8 cellular contexts compared by ENCODE assay signal in genomic region chr1:162790303-162790984, GRCh38. TPM values are rescaled to one million over a fixed set of nuclear protein-coding genes. Genes with fewer than 3 reads are reported as not detected.
DNase-seq lines count a peak whose midpoint lies in the region; ATAC-seq and TF ChIP-seq lines count a peak whose summit lies in the region.
"Not testable (repeated sequence)": the region's sequence is repeated elsewhere in the genome, so short reads cannot be mapped to it uniquely, and the experiment has no call there.

A gene with protein sequence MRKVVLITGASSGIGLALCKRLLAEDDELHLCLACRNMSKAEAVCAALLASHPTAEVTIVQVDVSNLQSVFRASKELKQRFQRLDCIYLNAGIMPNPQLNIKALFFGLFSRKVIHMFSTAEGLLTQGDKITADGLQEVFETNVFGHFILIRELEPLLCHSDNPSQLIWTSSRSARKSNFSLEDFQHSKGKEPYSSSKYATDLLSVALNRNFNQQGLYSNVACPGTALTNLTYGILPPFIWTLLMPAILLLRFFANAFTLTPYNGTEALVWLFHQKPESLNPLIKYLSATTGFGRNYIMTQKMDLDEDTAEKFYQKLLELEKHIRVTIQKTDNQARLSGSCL (plus strand): TSS chr1:162790702. CDS start chr1:162790801, 99 bp downstream.

- intact Hi-C loops in A673 (cut with micrococcal nuclease; ENCODE audit: unreplicated experiment) = loop anchor here (10.0 kb wide), 1 partner anchor 736 kb away; no protein-coding TSS in a partner anchor
- intact Hi-C loops in MCF 10A (cut with micrococcal nuclease) = not testable (repeated sequence)

- H3K27me3 Mint-ChIP-seq in MCF 10A (ENCODE audit: insufficient read depth, unreplicated experiment) = not testable (repeated sequence)

- ATAC-seq in GM18873 (IDR thresholded peaks at IDR 0.05; ENCODE audit: low FRiP score, unreplicated experiment) (peak; percentile 99), HG03135 (IDR thresholded peaks at IDR 0.05; ENCODE audit: unreplicated experiment) (peak; percentile 99)

- H3K9me3 Mint-ChIP-seq in MCF 10A (ENCODE audit: unreplicated experiment) = not testable (repeated sequence)

- CTCF ChIA-PET in A673 (lab: Charles Lee); MCF 10A (lab: Yijun Ruan, JAX): not testable (repeated sequence)

- not testable (repeated sequence) for H3K27me3 ChIP-seq in A673 (replicated peaks; ENCODE audit: insufficient read depth, low read depth, low read length, poor library complexity); skeletal muscle tissue (ENCODE audit: control insufficient read depth in 3 of 3, insufficient read depth in 3 of 3, low read length in 3 of 3)

- BruUV-seq in A673 (replicated peaks; lab: Mats Ljungman, UMichigan); MCF 10A (replicated peaks; lab: Mats Ljungman, UMichigan): not testable (repeated sequence)

- H3K27ac Mint-ChIP-seq in MCF 10A (ENCODE audit: low read depth, unreplicated experiment) = peak within 1 kb of the TSS; percentile 75

- TF ChIP-seq CTCF in A673 (conservative IDR thresholded peaks at IDR 0.05; ENCODE audit: low read depth, low read length); VCaP (conservative IDR thresholded peaks at IDR 0.05); MCF 10A (IDR thresholded peaks at IDR 0.05; ENCODE audit: unreplicated experiment): not testable (repeated sequence)

- not testable (repeated sequence) for H3K4me1 Mint-ChIP-seq in MCF 10A (ENCODE audit: insufficient read depth, unreplicated experiment)

- DNase-seq in A673 (ENCODE audit: low spot score) = peak; percentile 84
- DNase-seq in NCI-H2196 (lab: John Stamatoyannopoulos, UW; ENCODE audit: unreplicated experiment) = peak; percentile 75
- DNase-seq in MCF 10A (ENCODE audit: unreplicated experiment) = peak; percentile 83

- not testable (repeated sequence) for H3K36me3 ChIP-seq in A673 (ENCODE audit: insufficient read depth, low read length, poor library complexity, severe bottlenecking); skeletal muscle tissue (ENCODE audit: control insufficient read depth in 3 of 3, insufficient read depth in 3 of 3, low read length in 3 of 3)

- not testable (repeated sequence) for H3K9me3 ChIP-seq in A673 (ENCODE audit: low read depth, low read length, poor library complexity, severe bottlenecking); iPS-18c (ENCODE audit: control insufficient read depth, insufficient read depth, low read length); skeletal muscle tissue (ENCODE audit: control insufficient read depth in 3 of 3, low read length in 3 of 3)

- peak within 1 kb of the TSS; percentile 47 for H3K4me3 ChIP-seq in A673 (ENCODE audit: low read depth, low read length, poor library complexity, severe bottlenecking)
- peak within 1 kb of the TSS; percentile 44 for H3K4me3 ChIP-seq in iPS-18c (ENCODE audit: insufficient read depth, low read depth, low read length)
- H3K4me3 ChIP-seq in skeletal muscle tissue (ENCODE audit: low read length in 3 of 3) = peak within 1 kb of the TSS; percentile 68 to 74 (median 70)

- H3K36me3 Mint-ChIP-seq in MCF 10A (ENCODE audit: insufficient read depth, unreplicated experiment) = peaks cover 24% of the 10 kb centered on the region

- not testable (repeated sequence) for H3K4me1 ChIP-seq in A673 (ENCODE audit: insufficient read depth, low read length, poor library complexity, severe bottlenecking); skeletal muscle tissue (ENCODE audit: control insufficient read depth in 3 of 3, insufficient read depth in 3 of 3, low read length in 3 of 3)

- POLR2A ChIA-PET in A673 (lab: Charles Lee; ENCODE audit: low non-redundant PET) = not testable (repeated sequence)
- POLR2A ChIA-PET in MCF 10A (lab: Yijun Ruan, JAX) = interaction anchor here (0.7 to 1.0 kb wide), 2 partner anchors 94 to 907 kb away, joined by 3 to 5 read pairs; no protein-coding TSS in a partner anchor

- H3K4me3 Mint-ChIP-seq in MCF 10A (ENCODE audit: unreplicated experiment) = peak within 1 kb of the TSS; percentile 85

- H3K9ac ChIP-seq in skeletal muscle tissue (ENCODE audit: low read depth in 1 of 3, low read length in 3 of 3) = peak within 1 kb of the TSS; percentile 64 to 73 (median 72)

- peak within 1 kb of the TSS; percentile 89 for H3K27ac ChIP-seq in A673 (ENCODE audit: low read depth, low read length, poor library complexity, severe bottlenecking)
- peak within 1 kb of the TSS; percentile 66 for H3K27ac ChIP-seq in VCaP
- H3K27ac ChIP-seq in skeletal muscle tissue (ENCODE audit: low read depth, low read length) = peak within 1 kb of the TSS; percentile 66

RNA-seq across cellular contexts. Expression of the gene that starts here (rescaled TPM):
- total RNA-seq in A673 (2021) (49.4 and 55.6 TPM in 2 replicates), MCF 10A (2022) (15.5 and 19.6 TPM in 2 replicates), skeletal muscle tissue (12.0 TPM)

Comparison
In these comparisons a context has a peak if more than half of its experiments do, and no peak if none do; other contexts are left out.
1. Peak in every context shown above with its lines: DNase-seq, ATAC-seq, H3K4me3 ChIP-seq and H3K27ac ChIP-seq.